27 cellular contexts compared by ENCODE assay signal in the genomic region with DNA sequence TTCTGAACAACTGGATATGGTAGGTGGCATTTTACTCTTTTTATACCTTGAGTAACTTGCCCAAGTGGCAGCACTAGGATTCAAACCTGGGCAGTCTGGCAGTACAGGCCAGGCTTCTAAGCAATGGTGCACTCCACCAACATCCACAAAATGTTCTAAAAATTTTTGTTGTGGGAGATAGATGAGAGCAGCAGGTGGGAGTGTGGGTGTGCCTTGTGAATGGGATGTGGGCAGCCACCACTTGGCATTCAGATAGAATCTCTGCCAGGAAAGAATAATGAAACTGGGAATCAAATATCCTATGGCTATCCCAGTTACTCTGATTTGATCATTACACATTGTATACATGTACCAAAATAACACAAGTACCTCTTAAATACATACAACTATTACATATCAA.
"Had no signal": no experiment of that assay in that cellular context is flagged by ENCODE, and none has a peak within 500 bp of the region (broad histone marks: within the 10 kb centered on the region; RNA-seq: fewer than 3 reads in every experiment).

No MANE protein-coding gene starts in this region.

- DNase-seq: Kasumi-1, KG1, MM.1S, MV-4-11, NCI-H1092, NCI-H1105, NCI-H1417 treated with DMSO at 0.1 percent for 48 hours, NCI-H1436 treated with DMSO at 0.1 percent for 48 hours, NCI-H1694 treated with DMSO at 0.1 percent for 48 hours, NCI-H187 treated with DMSO at 0.1 percent for 48 hours, NCI-H2029, NCI-H2081, NCI-H2171 treated with DMSO at 0.1 percent for 48 hours, NCI-H2227 treated with DMSO at 0.1 percent for 48 hours, NCI-H345, NCI-H446, NCI-H524, NCI-H526, NCI-H774, PC-9, SHP77, SIG-M5, SJCRH30, T-cell had no signal

- ATAC-seq: Panc1, Right ventricle myocardium inferior, SK-N-SH treated with all-trans-retinoic acid at 6 μM for 48 hours, T-cell had no signal
